Comparison of ENCODE assay signal across 8 cellular contexts in genomic region chr5:150700600-150701377, GRCh38. TPM values are rescaled to one million over a fixed set of nuclear protein-coding genes. Genes with fewer than 3 reads are reported as not detected.
DNase-seq lines count a peak whose midpoint lies in the region; ATAC-seq and TF ChIP-seq lines count a peak whose summit lies in the region.

TSS of gene RBM22 (minus strand) at chr5:150701062. CDS start at chr5:150700985, 77 bp downstream.

- DNase-seq in AG20443 (ENCODE audit: low spot score): peak; percentile 94
- peak; percentile 69 to 92 for DNase-seq in NCI-H446 (lab: John Stamatoyannopoulos, UW)
- DNase-seq in cerebellum (ENCODE audit: low spot score): peak; percentile 93
- peak; percentile 58 for DNase-seq in kidney epithelial cell (ENCODE audit: low read depth)
- DNase-seq in stimulated activated CD4-positive, alpha-beta T cell treated with anti-CD3 and anti-CD28 coated beads, Interleukin-15, amount 100 ng/mL, for 48 hours (ENCODE audit: low read depth in 2 of 2): peak; percentile 84 to 90

- TF ChIP-seq CTCF in kidney epithelial cell (IDR thresholded peaks at IDR 0.05; ENCODE audit: insufficient read depth, low read length, poor library complexity, severe bottlenecking): peak; percentile 77

- ATAC-seq in GM19023 (IDR thresholded peaks at IDR 0.05; ENCODE audit: unreplicated experiment): peak; percentile 98
- ATAC-seq in HG03280 (IDR thresholded peaks at IDR 0.05; ENCODE audit: unreplicated experiment): peak; percentile 96
- peak; percentile 95 to 96 for ATAC-seq in activated CD4-positive, CD25-positive, alpha-beta regulatory T cell treated with anti-CD3 and anti-CD28 coated beads, Interleukin-2, amount 50 U/mL, for 24 hours

- H3K27me3 ChIP-seq in kidney epithelial cell (ENCODE audit: control insufficient read depth, insufficient read depth, low read length): no peaks in the 10 kb centered on the region

- H3K36me3 ChIP-seq in kidney epithelial cell (ENCODE audit: control insufficient read depth, insufficient read depth, low read length): no peaks in the 10 kb centered on the region

- peak within 1 kb of the TSS; percentile 55 for H3K4me3 ChIP-seq in kidney epithelial cell (ENCODE audit: low read depth, low read length)

RNA-seq across cellular contexts. Expression of gene RBM22, which starts in this region (rescaled TPM):
- total RNA-seq in cerebellum: 35.5 TPM
- total RNA-seq in kidney epithelial cell: 55.6 and 56.7 TPM in 2 replicates

Comparison
In these comparisons a context has a peak if more than half of its experiments do, and no peak if none do; other contexts are left out.
1. Peak in every context shown above with its lines: DNase-seq, ATAC-seq and H3K4me3 ChIP-seq.